Comparison of ENCODE assay signal across 8 cellular contexts in the genomic region with DNA sequence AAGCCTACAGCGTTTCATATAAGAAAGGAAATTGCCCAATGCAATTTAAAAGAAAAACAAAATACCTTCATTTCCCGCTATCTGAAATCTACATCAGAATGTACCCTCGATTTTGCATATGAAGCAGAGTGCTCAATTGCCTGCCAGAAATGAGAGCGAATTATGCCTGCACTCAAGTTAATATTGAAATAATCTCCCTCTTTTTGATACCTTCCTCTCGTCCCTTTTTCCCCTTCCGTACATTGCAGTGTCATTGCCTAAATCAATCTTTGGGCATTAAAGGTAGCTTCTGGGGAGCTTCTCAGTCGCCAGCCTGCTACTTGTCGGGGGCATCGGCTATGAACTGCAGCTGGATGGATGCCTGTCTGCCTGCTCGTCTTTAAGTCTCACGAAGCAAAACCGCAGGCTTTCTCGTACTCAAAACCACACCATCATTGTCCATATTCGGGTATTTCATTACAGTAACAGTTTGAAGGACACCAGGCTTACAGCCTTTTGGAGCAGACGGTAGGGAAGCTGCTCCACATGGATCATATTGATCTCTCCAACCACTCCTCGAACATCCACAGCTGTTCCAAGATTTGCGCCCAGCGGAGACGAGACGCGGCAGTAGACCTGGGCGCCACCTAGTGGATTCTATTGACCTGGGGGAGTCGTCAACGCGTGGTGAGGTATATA.
A peak's percentile ranks its signal among the peaks of the same experiment; 100 is the strongest.
DNase-seq lines count a peak whose midpoint lies in the region; ATAC-seq and TF ChIP-seq lines count a peak whose summit lies in the region.

No MANE protein-coding gene starts in this region.

- peaks cover 5% of the 10 kb centered on the region for H3K4me1 Mint-ChIP-seq in neural progenitor cell

- H3K4me1 ChIP-seq in DOHH2 (ENCODE audit: control insufficient read depth, low read length): peaks cover 9% of the 10 kb centered on the region
- peaks cover 49% of the 10 kb centered on the region for H3K4me1 ChIP-seq in KMS-11 (ENCODE audit: low read depth, poor library complexity, severe bottlenecking)
- peaks cover 0 to 9% (median 2%) of the 10 kb centered on the region in 4 donors for H3K4me1 ChIP-seq in Peyer's patch
- H3K4me1 ChIP-seq in neural progenitor cell: peaks cover 4% of the 10 kb centered on the region
- no peaks in the 10 kb centered on the region for H3K4me1 ChIP-seq in stomach smooth muscle (ENCODE audit: control insufficient read depth, insufficient read depth, low read length)

- H3K4me3 ChIP-seq in DOHH2 (ENCODE audit: low read length) (peak overlapping the region; percentile 75), KMS-11 (IDR thresholded peaks at IDR 0.05; ENCODE audit: insufficient read depth, low read depth, low read length) (peak overlapping the region; percentile 95), Peyer's patch (peak overlapping the region; percentile 26 to 45 (median 41)), fibroblast of the aortic adventitia (ENCODE audit: low read depth, low read length) (peak overlapping the region; percentile 61), neural progenitor cell (peak overlapping the region; percentile 50), stomach smooth muscle (ENCODE audit: low read length in 2 of 2) (peak overlapping the region; percentile 70 to 82)

- H3K27ac ChIP-seq in DOHH2 (ENCODE audit: low read depth, low read length): no peak overlapping the region
- H3K27ac ChIP-seq in KMS-11: peak overlapping the region; percentile 6; the same call in 1 of the 2 replicates
- H3K27ac ChIP-seq in Peyer's patch: no peak overlapping the region
- no peak overlapping the region for H3K27ac ChIP-seq in neural progenitor cell
- H3K27ac ChIP-seq in stomach smooth muscle (ENCODE audit: low read length): no peak overlapping the region

- H3K79me2 ChIP-seq in DOHH2 (ENCODE audit: control insufficient read depth, low read length) (no peaks in the 10 kb centered on the region), KMS-11 (ENCODE audit: insufficient read depth, low read depth) (no peaks in the 10 kb centered on the region), neural progenitor cell (ENCODE audit: low read depth) (no peaks in the 10 kb centered on the region)

- no peaks in the 10 kb centered on the region for H3K36me3 Mint-ChIP-seq in neural progenitor cell

- H2AFZ ChIP-seq in KMS-11 (ENCODE audit: low read depth): peak overlapping the region; percentile 79
- peak overlapping the region; percentile 74 for H2AFZ ChIP-seq in neural progenitor cell (replicated peaks)

- peak; percentile 91 for ATAC-seq in GM21825 (IDR thresholded peaks at IDR 0.05; ENCODE audit: unreplicated experiment)

- H4K20me1 ChIP-seq in DOHH2 (ENCODE audit: control insufficient read depth, insufficient read depth, low read depth, low read length) (no peaks in the 10 kb centered on the region), KMS-11 (ENCODE audit: insufficient read depth) (no peaks in the 10 kb centered on the region), neural progenitor cell (ENCODE audit: low read depth) (no peaks in the 10 kb centered on the region)

- H3K9me3 ChIP-seq in DOHH2 (ENCODE audit: control insufficient read depth, insufficient read depth, low read length) (no peaks in the 10 kb centered on the region), Peyer's patch (no peaks in the 10 kb centered on the region), neural progenitor cell (ENCODE audit: low read depth) (no peaks in the 10 kb centered on the region), stomach smooth muscle (ENCODE audit: control insufficient read depth in 2 of 2, low read length in 2 of 2) (no peaks in the 10 kb centered on the region)

- H3K36me3 ChIP-seq in DOHH2 (ENCODE audit: control insufficient read depth, low read length) (no peaks in the 10 kb centered on the region), KMS-11 (ENCODE audit: insufficient read depth) (no peaks in the 10 kb centered on the region), Peyer's patch (no peaks in the 10 kb centered on the region), neural progenitor cell (no peaks in the 10 kb centered on the region), stomach smooth muscle (ENCODE audit: control insufficient read depth in 2 of 2, insufficient read depth in 2 of 2, low read length in 2 of 2) (no peaks in the 10 kb centered on the region)

- H3K4me2 ChIP-seq in DOHH2 (ENCODE audit: low read length) (peak overlapping the region; percentile 89), KMS-11 (peak overlapping the region; percentile 83), neural progenitor cell (peak overlapping the region; percentile 81)

- H3K9ac ChIP-seq in KMS-11 (peak overlapping the region; percentile 6; the same call in 1 of the 2 replicates), neural progenitor cell (no peak overlapping the region), stomach smooth muscle (ENCODE audit: low read length in 2 of 2) (no peak overlapping the region)

- no peak for TF ChIP-seq POLR2A in Peyer's patch (IDR thresholded peaks at IDR 0.05)

- no peak overlapping the region for H3K27ac Mint-ChIP-seq in neural progenitor cell

- TF ChIP-seq CTCF in DOHH2 (IDR thresholded peaks at IDR 0.05; ENCODE audit: low read depth, low read length, poor library complexity, severe bottlenecking) (peak; percentile 96), KMS-11 (conservative IDR thresholded peaks at IDR 0.05; ENCODE audit: low read depth, low read length) (peak; percentile 96), Peyer's patch (IDR thresholded peaks at IDR 0.05) (peak; percentile 40 to 85 (median 70)), fibroblast of the aortic adventitia (IDR thresholded peaks at IDR 0.05; ENCODE audit: insufficient read depth, low read length) (peak; percentile 89), neural progenitor cell (IDR thresholded peaks at IDR 0.05) (peak; percentile 93)

- peak overlapping the region; percentile 84 for H3K4me3 Mint-ChIP-seq in neural progenitor cell

- DNase-seq in Peyer's patch (peak; percentile 74 to 90 (median 77)), activated T-helper 1 cell treated with Interleukin-2 at 50 U/mL for 16 hours (ENCODE audit: low read depth) (peak; percentile 49), fibroblast of the aortic adventitia (ENCODE audit: low read depth) (peak; percentile 68), neural progenitor cell (ENCODE audit: low spot score) (peak; percentile 90)

- H3K9me2 ChIP-seq in DOHH2 (replicated peaks; ENCODE audit: control insufficient read depth, low read length): no peaks in the 10 kb centered on the region

- no peaks in the 10 kb centered on the region for H3K9me3 Mint-ChIP-seq in neural progenitor cell

- peaks cover 9% of the 10 kb centered on the region for H3K27me3 Mint-ChIP-seq in neural progenitor cell (ENCODE audit: insufficient read depth, low read depth)

- no peaks in the 10 kb centered on the region for H3F3A ChIP-seq in DOHH2 (ENCODE audit: control insufficient read depth, insufficient read depth)
- H3F3A ChIP-seq in neural progenitor cell (ENCODE audit: low read depth): peaks cover 5% of the 10 kb centered on the region

- peaks cover 38% of the 10 kb centered on the region for H3K27me3 ChIP-seq in DOHH2 (ENCODE audit: control insufficient read depth, low read length)
- no peaks in the 10 kb centered on the region for H3K27me3 ChIP-seq in KMS-11 (ENCODE audit: insufficient read depth, low read depth)
- no peaks in the 10 kb centered on the region for H3K27me3 ChIP-seq in Peyer's patch
- peaks cover 32% of the 10 kb centered on the region for H3K27me3 ChIP-seq in neural progenitor cell
- peaks cover 14 to 46% of the 10 kb centered on the region in 2 donors for H3K27me3 ChIP-seq in stomach smooth muscle (ENCODE audit: control insufficient read depth in 1 of 2, insufficient read depth in 2 of 2, low read length in 2 of 2)

Comparison
In these comparisons a context has a peak if more than half of its experiments do, and no peak if none do; other contexts are left out.
1. H3K4me3 ChIP-seq: peak in every context shown above with its lines; median percentile 95 in KMS-11; 76 in stomach smooth muscle; 75 in DOHH2; 61 in fibroblast of the aortic adventitia; 50 in neural progenitor cell; 41 in Peyer's patch.